ENCODE assay signal across 13 cellular contexts in the genomic region with DNA sequence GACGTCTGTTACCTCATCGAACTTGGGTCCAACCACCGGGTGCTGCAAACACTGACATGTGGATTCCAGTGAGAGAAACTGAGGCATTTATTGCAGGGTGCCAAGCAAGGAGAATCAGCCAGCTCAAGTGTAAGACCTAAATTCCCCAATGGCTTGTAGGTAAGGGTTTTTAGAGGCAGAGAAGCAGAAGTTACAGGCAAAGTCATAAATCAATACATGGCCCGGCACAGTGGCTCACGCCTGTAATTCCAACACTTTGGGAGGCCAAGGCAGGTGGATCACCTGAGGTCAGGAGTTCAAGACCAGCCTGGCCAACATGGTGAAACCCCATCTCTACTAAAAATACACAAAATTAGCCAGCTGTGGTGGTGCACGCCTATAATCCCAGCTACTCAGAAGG. TPM values are rescaled to one million over a fixed set of nuclear protein-coding genes. Genes with fewer than 3 reads are reported as not detected.
DNase-seq lines count a peak whose midpoint lies in the region; ATAC-seq, FAIRE-seq and TF ChIP-seq lines count a peak whose summit lies in the region.
"Not testable (repeated sequence)": the region's sequence is repeated elsewhere in the genome, so short reads cannot be mapped to it uniquely, and the experiment has no call there.
"Had no signal": no experiment of that assay in that cellular context is flagged by ENCODE, and none has a peak within 500 bp of the region (broad histone marks: within the 10 kb centered on the region; RNA-seq: fewer than 3 reads in every experiment).

No MANE protein-coding gene starts in this region.

- not testable (repeated sequence) for H3K4me1 ChIP-seq in GM23338 (ENCODE audit: insufficient read depth); PC-3 (ENCODE audit: insufficient read depth, low read length); adrenal gland (replicated peaks in 1 of 2); osteoblast (ENCODE audit: insufficient read depth, low read length); upper lobe of right lung
- H3K4me1 ChIP-seq in HepG2 (ENCODE audit: insufficient read depth, low read length): peaks cover 67% of the 10 kb centered on the region

- POLR2A ChIA-PET in PC-3 (lab: Charles Lee; ENCODE audit: unreplicated experiment): not testable (repeated sequence)
- POLR2A ChIA-PET in HepG2 (lab: Yijun Ruan, JAX): interaction anchor here (0.8 to 3.7 kb wide), 6 partner anchors 12 to 62 kb away, joined by 3 to 15 read pairs (median 6); a partner anchor contains a TSS

- intact Hi-C loops in PC-3 (cut with micrococcal nuclease): loop anchor here (2.0 kb wide), 1 partner anchor 63 kb away; a partner anchor contains a TSS
- intact Hi-C loops in adrenal gland (cut with DNase I): loop anchor here in 1 of 2 donors (10.0 kb wide), 1 partner anchor 63 kb away; no protein-coding TSS in a partner anchor
- intact Hi-C loops in HepG2 (cut with micrococcal nuclease; ENCODE audit: unreplicated experiment); upper lobe of right lung (cut with DNase I): not testable (repeated sequence)

- not testable (repeated sequence) for H3K27ac Mint-ChIP-seq in GM23338
- H3K27ac Mint-ChIP-seq in glutamatergic neuron (ENCODE audit: unreplicated experiment): peak overlapping the region; percentile 5

- TF ChIP-seq POLR2A in adrenal gland (IDR thresholded peaks at IDR 0.05); HepG2 (IDR thresholded peaks at IDR 0.05; ENCODE audit: insufficient read depth in 1 of 2, low read depth in 2 of 2, low read length in 2 of 2): not testable (repeated sequence)

- 50 to 64% (median 60%) methylated on average over 4 to 6 of the region's 6 CpGs for WGBS in adrenal gland, 4 donors
- 41% methylated on average over 6 of the region's 6 CpGs for WGBS in HepG2 (ENCODE audit: low lambda C conversion rate)

- H3K79me2 ChIP-seq in GM23338 (replicated peaks; ENCODE audit: insufficient read depth); PC-3 (ENCODE audit: low read length); HepG2 (ENCODE audit: insufficient read depth, low read length); osteoblast (ENCODE audit: insufficient read depth, low read length): not testable (repeated sequence)

- in situ Hi-C loops in HepG2 (cut with HindIII; ENCODE audit: extremely low pct_ligation_motif_present, low pct_unique_long_range_greater_than_20kb): loop anchor here (5.0 kb wide), 2 partner anchors 61 to 79 kb away; no protein-coding TSS in a partner anchor

- not testable (repeated sequence) for H3K4me3 ChIP-seq in GM23338; adrenal gland; HepG2 (replicated peaks in 1 of 3; ENCODE audit: insufficient read depth in 1 of 3, low read depth in 2 of 3, low read length in 3 of 3); osteoblast (ENCODE audit: insufficient read depth, low read length); upper lobe of right lung
- 0 out of 2 replicates have a peak overlapping the region, but pooled peaks have one; percentile 20 for H3K4me3 ChIP-seq in PC-3 (ENCODE audit: low read length)

- not testable (repeated sequence) for H3K27ac ChIP-seq in GM23338 (ENCODE audit: low read depth); PC-3 (ENCODE audit: low read length); HepG2 (ENCODE audit: extremely low read length, insufficient read depth, low read length); osteoblast (ENCODE audit: low read depth, low read length)
- H3K27ac ChIP-seq in adrenal gland (peak overlapping the region in 3 of 5 donors; percentile 34 to 70 (median 69)), upper lobe of right lung (peak overlapping the region; percentile 7)

- not testable (repeated sequence) for H3K36me3 ChIP-seq in GM23338 (ENCODE audit: insufficient read depth); PC-3 (ENCODE audit: low read depth, low read length); adrenal gland (replicated peaks in 1 of 2); HepG2 (replicated peaks in 1 of 2; ENCODE audit: control insufficient read depth in 1 of 2, insufficient read depth in 2 of 2, low read length in 2 of 2); osteoblast (ENCODE audit: insufficient read depth, low read length); upper lobe of right lung

- not testable (repeated sequence) for H3F3A ChIP-seq in GM23338 (replicated peaks; ENCODE audit: low read depth); PC-3 (ENCODE audit: low read length, unreplicated experiment)

- TF ChIP-seq EP300 in HepG2 (IDR thresholded peaks at IDR 0.05; ENCODE audit: low read depth in 2 of 2, low read length in 2 of 2); HepG2 (CRISPR knock-in tag; IDR thresholded peaks at IDR 0.05; ENCODE audit: borderline replicate concordance): not testable (repeated sequence)

- not testable (repeated sequence) for TF ChIP-seq CTCF in GM23338 (conservative IDR thresholded peaks at IDR 0.05; ENCODE audit: low read depth in 2 of 2); PC-3 (conservative IDR thresholded peaks at IDR 0.05; ENCODE audit: low read depth, low read length); adrenal gland (IDR thresholded peaks at IDR 0.05); glutamatergic neuron (IDR thresholded peaks at IDR 0.05; ENCODE audit: partially characterized antibody, unreplicated experiment); HepG2 (CRISPR knock-in tag; IDR thresholded peaks at IDR 0.05); osteoblast (IDR thresholded peaks at IDR 0.05; ENCODE audit: extremely low read depth, low read depth, low read length); upper lobe of right lung (IDR thresholded peaks at IDR 0.05)

- FAIRE-seq in HepG2 (lab: Jason Lieb, UNC): not testable (repeated sequence)

- H3K9me3 Mint-ChIP-seq in GM23338; glutamatergic neuron (ENCODE audit: unreplicated experiment): not testable (repeated sequence)

- not testable (repeated sequence) for H3K36me3 Mint-ChIP-seq in GM23338 (ENCODE audit: low read depth); glutamatergic neuron (ENCODE audit: unreplicated experiment)

- H2AFZ ChIP-seq in GM23338 (peak overlapping the region; percentile 66; the same call in 1 of the 2 replicates), PC-3 (ENCODE audit: low read length) (0 out of 2 replicates have a peak overlapping the region, but pooled peaks have one; percentile 38)
- H2AFZ ChIP-seq in HepG2 (ENCODE audit: low read length); osteoblast (ENCODE audit: low read length): not testable (repeated sequence)

- not testable (repeated sequence) for DNase-seq in GM23338 (ENCODE audit: low spot score); adrenal gland; glutamatergic neuron; HepG2 (ENCODE audit: low spot score); upper lobe of right lung
- DNase-seq in PC-3 (peak; percentile 15), osteoblast (ENCODE audit: insufficient read length, low spot score, missing footprints) (peak; percentile 22)

- TF ChIP-seq RAD21 in HepG2 (CRISPR knock-in tag; IDR thresholded peaks at IDR 0.05): not testable (repeated sequence)

- not testable (repeated sequence) for H3K27me3 ChIP-seq in GM23338 (ENCODE audit: insufficient read depth); PC-3 (ENCODE audit: low read length); adrenal gland; HepG2 (ENCODE audit: control insufficient read depth in 1 of 2, insufficient read depth in 2 of 2, low read length in 2 of 2); upper lobe of right lung
- H3K27me3 ChIP-seq in osteoblast (ENCODE audit: insufficient read depth, low read length): peaks cover 22% of the 10 kb centered on the region

- H3K4me1 Mint-ChIP-seq in GM23338; glutamatergic neuron (ENCODE audit: low read depth, unreplicated experiment): not testable (repeated sequence)

- H4K20me1 ChIP-seq in GM23338 (replicated peaks; ENCODE audit: insufficient read depth); PC-3 (ENCODE audit: low read length); HepG2 (ENCODE audit: insufficient read depth, low read length); osteoblast (ENCODE audit: insufficient read depth, low read length): not testable (repeated sequence)

- CTCF ChIA-PET in PC-3 (lab: Charles Lee): interaction anchor here (0.7 to 2.2 kb wide), 2 partner anchors 78 to 147 kb away, joined by 5 to 8 read pairs; no protein-coding TSS in a partner anchor
- CTCF ChIA-PET in HepG2 (lab: Yijun Ruan, JAX; ENCODE audit: low intra/inter-chr PET ratio, low total read pairs): interaction anchor here (1.1 to 2.1 kb wide), 4 partner anchors 12 to 79 kb away, joined by 3 to 33 read pairs (median 6); a partner anchor contains a TSS

- not testable (repeated sequence) for ATAC-seq in GM23338, PC-3, HepG2, upper lobe of right lung

- H3K9me2 ChIP-seq in GM23338 (ENCODE audit: insufficient read depth); PC-3 (replicated peaks; ENCODE audit: low read length): not testable (repeated sequence)

- not testable (repeated sequence) for H3K27me3 Mint-ChIP-seq in GM23338 (ENCODE audit: insufficient read depth, low read depth, poor library complexity); glutamatergic neuron (ENCODE audit: unreplicated experiment)

- not testable (repeated sequence) for H3K4me2 ChIP-seq in GM23338; osteoblast (ENCODE audit: insufficient read depth, low read length)
- H3K4me2 ChIP-seq in PC-3 (ENCODE audit: low read length) (peak overlapping the region; percentile 40; the same call in 1 of the 2 replicates), HepG2 (ENCODE audit: low read depth, low read length) (peak overlapping the region; percentile 55; the same call in 1 of the 2 replicates)

- H3K9me3 ChIP-seq in PC-3 (ENCODE audit: low read length); adrenal gland (replicated peaks in 1 of 3); HepG2 (ENCODE audit: low read length); osteoblast (ENCODE audit: low read depth, low read length); upper lobe of right lung: not testable (repeated sequence)

- H3K9ac ChIP-seq in PC-3 (ENCODE audit: low read length); HepG2 (ENCODE audit: insufficient read depth, low read depth, low read length): not testable (repeated sequence)

- H3K4me3 Mint-ChIP-seq in GM23338: not testable (repeated sequence)
- peak overlapping the region; percentile 28 for H3K4me3 Mint-ChIP-seq in glutamatergic neuron (ENCODE audit: unreplicated experiment)

- not testable (repeated sequence) for BruUV-seq in PC-3 (replicated peaks; lab: Mats Ljungman, UMichigan); HepG2 (replicated peaks; lab: Mats Ljungman, UMichigan)

RNA-seq across cellular contexts. Expression of a gene that starts 15.7 kb away (rescaled TPM):
- 0.17 TPM in 1 of 2 replicates, not detected in the other for total RNA-seq in GM23338 (2014; rRNA removed; shearing (Covaris generic))
- 1.3 TPM in 1 of 2 replicates, not detected in the other for polyA plus RNA-seq in GM23338 (2016; fragmentation: Nextera tagmentation; extraction: Ambion mirVana)
- 0.18 TPM in 1 of 2 replicates, not detected in the other for total RNA-seq in PC-3 (2014; rRNA removed)
- 1 to 10 TPM in 5 of 8 donors, under 1 TPM in 1, not detected in 2; 0.88 to 3.1 (median 2.0) TPM for total RNA-seq in adrenal gland
- polyA plus RNA-seq in adrenal gland: 10 to 100 TPM in 1 of 3 donors, 1 to 10 TPM in 1, under 1 TPM in 1; 0.88 to 29.7 (median 3.9) TPM
- total RNA-seq in glutamatergic neuron (ENCODE audit: unreplicated experiment): 0.44 TPM
- 37.9 and 93.8 TPM in 2 replicates for total RNA-seq in HepG2 (2016; rRNA removed; fragmentation: Illumina TruSeq; extraction: Trizol)
- total RNA-seq in HepG2 (2016; cell fraction: cytosol; rRNA removed; fragmentation: Illumina TruSeq; extraction: Trizol; ENCODE audit: low read depth): 17.8 and 20.7 TPM in 2 replicates
- 36.6 and 104 TPM in 2 replicates for total RNA-seq in HepG2 (2016; cell fraction: insoluble cytoplasmic fraction; rRNA removed; fragmentation: Illumina TruSeq; extraction: Trizol)
- total RNA-seq in HepG2 (2016; cell fraction: membrane; rRNA removed; fragmentation: Illumina TruSeq; extraction: Trizol): 16.5 and 17.6 TPM in 2 replicates
- total RNA-seq in HepG2 (2016; cell fraction: nucleus; rRNA removed; fragmentation: Illumina TruSeq; extraction: Trizol): 82.9 and 93.6 TPM in 2 replicates
- 229 and 265 TPM in 2 replicates for polyA plus RNA-seq in HepG2 (2011; rRNA removed)
- polyA plus RNA-seq in HepG2 (2011; cell fraction: cytosol; rRNA removed): 243 and 259 TPM in 2 replicates
- 151 and 156 TPM in 2 replicates for polyA plus RNA-seq in HepG2 (2011; cell fraction: nucleus; rRNA removed)
- 168 and 224 TPM in 2 replicates for polyA plus RNA-seq in HepG2 (2012)
- polyA plus RNA-seq in HepG2 (2016; cell fraction: cytosol; fragmentation: Illumina TruSeq; extraction: Trizol; ENCODE audit: low read depth): 16.8 and 19.6 TPM in 2 replicates
- polyA plus RNA-seq in HepG2 (2016; cell fraction: insoluble cytoplasmic fraction; fragmentation: Illumina TruSeq; extraction: Trizol; ENCODE audit: low read depth): 41.6 and 42.5 TPM in 2 replicates
- polyA plus RNA-seq in HepG2 (2016; cell fraction: membrane; fragmentation: Illumina TruSeq; extraction: Trizol; ENCODE audit: low read depth): 14.9 and 16.4 TPM in 2 replicates
- 151 and 165 TPM in 2 replicates for polyA plus RNA-seq in HepG2 (2016; cell fraction: nucleus; fragmentation: Illumina TruSeq; extraction: Trizol; ENCODE audit: insufficient read depth, low read depth)
- polyA minus RNA-seq in HepG2 (2011; rRNA and poly(A)+ RNA removed; ENCODE audit: low replicate concordance): 107 TPM in 1 of 2 replicates, not detected in the other
- 58.9 and 79.4 TPM in 2 replicates for polyA minus RNA-seq in HepG2 (2011; cell fraction: cytosol; rRNA and poly(A)+ RNA removed)
- polyA minus RNA-seq in HepG2 (2011; cell fraction: nucleus; rRNA and poly(A)+ RNA removed): 47.1 and 78.2 TPM in 2 replicates
- total RNA-seq in osteoblast: not detected in 2 replicates
- total RNA-seq in upper lobe of right lung: 87.7 TPM
- total RNA-seq: A673; Caco-2; CD4-positive, alpha-beta T cell; CD8-positive, alpha-beta T cell had no signal
- polyA plus RNA-seq: AG04450, BJ had no signal

RNA-seq across cellular contexts. Expression of a gene that starts 23.9 kb away (rescaled TPM):
- 14.5 and 19.4 TPM in 2 replicates for total RNA-seq in GM23338 (2014; rRNA removed; shearing (Covaris generic))
- polyA plus RNA-seq in GM23338 (2016; fragmentation: Nextera tagmentation; extraction: Ambion mirVana): 9.8 and 11.8 TPM in 2 replicates
- total RNA-seq in PC-3 (2014; rRNA removed): 13.6 and 13.9 TPM in 2 replicates
- total RNA-seq in adrenal gland: 100 to 1,000 TPM in 2 of 8 donors, 10 to 100 TPM in 6; 35.2 to 134 (median 75.7) TPM
- 10 to 100 TPM; 20.3 to 46.6 (median 38.7) TPM for polyA plus RNA-seq in adrenal gland
- 127 TPM for total RNA-seq in glutamatergic neuron (ENCODE audit: unreplicated experiment)
- total RNA-seq in HepG2 (2016; rRNA removed; fragmentation: Illumina TruSeq; extraction: Trizol): 60.6 and 64.5 TPM in 2 replicates
- total RNA-seq in HepG2 (2016; cell fraction: cytosol; rRNA removed; fragmentation: Illumina TruSeq; extraction: Trizol; ENCODE audit: low read depth): 591 and 606 TPM in 2 replicates
- total RNA-seq in HepG2 (2016; cell fraction: insoluble cytoplasmic fraction; rRNA removed; fragmentation: Illumina TruSeq; extraction: Trizol): 52.3 and 68.3 TPM in 2 replicates
- total RNA-seq in HepG2 (2016; cell fraction: membrane; rRNA removed; fragmentation: Illumina TruSeq; extraction: Trizol): 187 and 224 TPM in 2 replicates
- 44.7 and 53.4 TPM in 2 replicates for total RNA-seq in HepG2 (2016; cell fraction: nucleus; rRNA removed; fragmentation: Illumina TruSeq; extraction: Trizol)
- polyA plus RNA-seq in HepG2 (2011; rRNA removed): 46.0 and 46.4 TPM in 2 replicates
- 21.4 and 28.4 TPM in 2 replicates for polyA plus RNA-seq in HepG2 (2011; cell fraction: cytosol; rRNA removed)
- polyA plus RNA-seq in HepG2 (2011; cell fraction: nucleus; rRNA removed): 34.0 and 37.5 TPM in 2 replicates
- polyA plus RNA-seq in HepG2 (2012): 28.8 and 32.8 TPM in 2 replicates
- polyA plus RNA-seq in HepG2 (2016; cell fraction: cytosol; fragmentation: Illumina TruSeq; extraction: Trizol; ENCODE audit: low read depth): 2.2 and 2.3 TPM in 2 replicates
- polyA plus RNA-seq in HepG2 (2016; cell fraction: insoluble cytoplasmic fraction; fragmentation: Illumina TruSeq; extraction: Trizol; ENCODE audit: low read depth): 25.2 and 27.2 TPM in 2 replicates
- polyA plus RNA-seq in HepG2 (2016; cell fraction: membrane; fragmentation: Illumina TruSeq; extraction: Trizol; ENCODE audit: low read depth): 4.6 and 5.7 TPM in 2 replicates
- 83.3 and 87.6 TPM in 2 replicates for polyA plus RNA-seq in HepG2 (2016; cell fraction: nucleus; fragmentation: Illumina TruSeq; extraction: Trizol; ENCODE audit: insufficient read depth, low read depth)
- 56.7 and 119 TPM in 2 replicates for polyA minus RNA-seq in HepG2 (2011; rRNA and poly(A)+ RNA removed; ENCODE audit: low replicate concordance)
- polyA minus RNA-seq in HepG2 (2011; cell fraction: cytosol; rRNA and poly(A)+ RNA removed): 60.1 and 60.2 TPM in 2 replicates
- polyA minus RNA-seq in HepG2 (2011; cell fraction: nucleus; rRNA and poly(A)+ RNA removed): 53.6 and 70.4 TPM in 2 replicates
- 46.0 and 46.3 TPM in 2 replicates for total RNA-seq in osteoblast
- total RNA-seq in upper lobe of right lung: 57.5 TPM

RNA-seq across cellular contexts. Expression of a gene that starts 58.0 kb away (rescaled TPM):
- total RNA-seq in GM23338 (2014; rRNA removed; shearing (Covaris generic)): 21.8 and 24.8 TPM in 2 replicates
- polyA plus RNA-seq in GM23338 (2016; fragmentation: Nextera tagmentation; extraction: Ambion mirVana): 15.4 and 15.7 TPM in 2 replicates
- total RNA-seq in PC-3 (2014; rRNA removed): 4.7 and 7.3 TPM in 2 replicates
- total RNA-seq in adrenal gland: 10 to 100 TPM in 7 of 8 donors, 1 to 10 TPM in 1; 10.0 to 16.5 (median 13.4) TPM
- 10 to 100 TPM; 11.2 to 14.9 (median 12.5) TPM for polyA plus RNA-seq in adrenal gland
- 26.3 TPM for total RNA-seq in glutamatergic neuron (ENCODE audit: unreplicated experiment)
- total RNA-seq in HepG2 (2016; rRNA removed; fragmentation: Illumina TruSeq; extraction: Trizol): 10.0 and 11.8 TPM in 2 replicates
- 3.2 and 3.8 TPM in 2 replicates for total RNA-seq in HepG2 (2016; cell fraction: cytosol; rRNA removed; fragmentation: Illumina TruSeq; extraction: Trizol; ENCODE audit: low read depth)
- 9.0 and 11.1 TPM in 2 replicates for total RNA-seq in HepG2 (2016; cell fraction: insoluble cytoplasmic fraction; rRNA removed; fragmentation: Illumina TruSeq; extraction: Trizol)
- total RNA-seq in HepG2 (2016; cell fraction: membrane; rRNA removed; fragmentation: Illumina TruSeq; extraction: Trizol): 5.6 and 5.8 TPM in 2 replicates
- total RNA-seq in HepG2 (2016; cell fraction: nucleus; rRNA removed; fragmentation: Illumina TruSeq; extraction: Trizol): 6.2 and 6.3 TPM in 2 replicates
- 7.0 and 8.5 TPM in 2 replicates for polyA plus RNA-seq in HepG2 (2011; rRNA removed)
- polyA plus RNA-seq in HepG2 (2011; cell fraction: cytosol; rRNA removed): 6.5 and 7.7 TPM in 2 replicates
- 4.4 and 4.7 TPM in 2 replicates for polyA plus RNA-seq in HepG2 (2011; cell fraction: nucleus; rRNA removed)
- 5.6 and 6.7 TPM in 2 replicates for polyA plus RNA-seq in HepG2 (2012)
- polyA plus RNA-seq in HepG2 (2016; cell fraction: cytosol; fragmentation: Illumina TruSeq; extraction: Trizol; ENCODE audit: low read depth): 1.5 and 1.7 TPM in 2 replicates
- polyA plus RNA-seq in HepG2 (2016; cell fraction: insoluble cytoplasmic fraction; fragmentation: Illumina TruSeq; extraction: Trizol; ENCODE audit: low read depth): 10.0 and 11.5 TPM in 2 replicates
- polyA plus RNA-seq in HepG2 (2016; cell fraction: membrane; fragmentation: Illumina TruSeq; extraction: Trizol; ENCODE audit: low read depth): 3.1 and 3.5 TPM in 2 replicates
- 8.6 and 9.3 TPM in 2 replicates for polyA plus RNA-seq in HepG2 (2016; cell fraction: nucleus; fragmentation: Illumina TruSeq; extraction: Trizol; ENCODE audit: insufficient read depth, low read depth)
- polyA minus RNA-seq in HepG2 (2011; rRNA and poly(A)+ RNA removed; ENCODE audit: low replicate concordance): 4.0 and 4.9 TPM in 2 replicates
- 2.6 and 5.7 TPM in 2 replicates for polyA minus RNA-seq in HepG2 (2011; cell fraction: cytosol; rRNA and poly(A)+ RNA removed)
- polyA minus RNA-seq in HepG2 (2011; cell fraction: nucleus; rRNA and poly(A)+ RNA removed): 3.1 and 4.2 TPM in 2 replicates
- 9.8 and 10.9 TPM in 2 replicates for total RNA-seq in osteoblast
- 10.0 TPM for total RNA-seq in upper lobe of right lung

Comparison
In these comparisons a context has a peak if more than half of its experiments do, and no peak if none do; other contexts are left out.
1. RNA of a gene that starts 15.7 kb away (total RNA-seq): 16.5 to 104 TPM in HepG2 and 87.7 TPM in upper lobe of right lung (single experiment); 0.88 to 3.1 TPM in adrenal gland, 0.44 TPM in glutamatergic neuron (single experiment), 0.18 TPM in PC-3, 0.17 TPM in GM23338 and not detected in osteoblast; every median in the first group is over 4 times any median in the second.